Comparison of ENCODE assay signal across 21 cellular contexts in genomic region chr7:45053401-45053800, GRCh38.
"Had no signal": no experiment of that assay in that cellular context is flagged by ENCODE, and none has a peak within 500 bp of the region (broad histone marks: within the 10 kb centered on the region; RNA-seq: fewer than 3 reads in every experiment).

No MANE protein-coding gene starts in this region.

- H3K4me3 Mint-ChIP-seq: activated CD4-positive, alpha-beta memory T cell treated with anti-CD3 and anti-CD28 coated beads, Interleukin-2, amount 10 ng/mL, durations not matched to agents 7 days and 5 days; activated CD8-positive, alpha-beta memory T cell treated with anti-CD3 and anti-CD28 coated beads, Interleukin-2, amount 10 ng/mL, durations not matched to agents 7 days and 5 days; dendritic cell treated with granulocyte-macrophage colony-stimulating factor and Interleukin-4, amounts not matched to agents 40 ng/mL and 50 ng/mL, for 4 days; nephron progenitor cell had no signal

- ATAC-seq: activated CD8-positive, alpha-beta memory T cell treated with anti-CD3 and anti-CD28 coated beads, Interleukin-2, amount 10 ng/mL, durations not matched to agents 7 days and 5 days; left cardiac atrium had no signal

- H3K27ac Mint-ChIP-seq: activated CD4-positive, alpha-beta memory T cell treated with anti-CD3 and anti-CD28 coated beads, Interleukin-2, amount 10 ng/mL, durations not matched to agents 7 days and 5 days; activated CD8-positive, alpha-beta memory T cell treated with anti-CD3 and anti-CD28 coated beads, Interleukin-2, amount 10 ng/mL, durations not matched to agents 7 days and 5 days; dendritic cell treated with granulocyte-macrophage colony-stimulating factor and Interleukin-4, amounts not matched to agents 40 ng/mL and 50 ng/mL, for 4 days; nephron progenitor cell had no signal

- H3K4me3 ChIP-seq: ascending aorta, esophagus squamous epithelium, hepatocyte, sigmoid colon, tibial artery, uterus had no signal

- DNase-seq: activated CD4-positive, alpha-beta memory T cell treated with anti-CD3 and anti-CD28 coated beads, Interleukin-2, amount 10 ng/mL, durations not matched to agents 7 days and 5 days; activated CD4-positive, alpha-beta T cell treated with anti-CD3 and anti-CD28 coated beads for 48 hours; activated CD4-positive, CD25-positive, alpha-beta regulatory T cell; activated CD8-positive, alpha-beta memory T cell treated with anti-CD3 and anti-CD28 coated beads, Interleukin-2, amount 10 ng/mL, durations not matched to agents 7 days and 5 days; activated naive CD4-positive, alpha-beta T cell treated with Interleukin-2 at 50 U/mL for 16 hours; cerebellar nuclear complex; effector CD8-positive, alpha-beta T cell; esophagus squamous epithelium; left cardiac atrium; mesenchymal stem cell; nephron progenitor cell; nucleus accumbens; sigmoid colon; SK-N-SH; stimulated activated naive CD4-positive, alpha-beta T cell treated with Interleukin-2 at 50 U/mL for 16 hours; T-helper 9 cell; uterus had no signal

- H3K27me3 Mint-ChIP-seq: activated CD4-positive, alpha-beta memory T cell treated with anti-CD3 and anti-CD28 coated beads, Interleukin-2, amount 10 ng/mL, durations not matched to agents 7 days and 5 days; activated CD8-positive, alpha-beta memory T cell treated with anti-CD3 and anti-CD28 coated beads, Interleukin-2, amount 10 ng/mL, durations not matched to agents 7 days and 5 days; dendritic cell treated with granulocyte-macrophage colony-stimulating factor and Interleukin-4, amounts not matched to agents 40 ng/mL and 50 ng/mL, for 4 days had no signal

- H3K27me3 ChIP-seq: ascending aorta, esophagus squamous epithelium, hepatocyte, sigmoid colon, tibial artery, uterus had no signal

- H3K4me1 ChIP-seq: ascending aorta, esophagus squamous epithelium, sigmoid colon, tibial artery, uterus had no signal

- H3K9me3 Mint-ChIP-seq: activated CD4-positive, alpha-beta memory T cell treated with anti-CD3 and anti-CD28 coated beads, Interleukin-2, amount 10 ng/mL, durations not matched to agents 7 days and 5 days; dendritic cell treated with granulocyte-macrophage colony-stimulating factor and Interleukin-4, amounts not matched to agents 40 ng/mL and 50 ng/mL, for 4 days had no signal

- H3K27ac ChIP-seq: ascending aorta, esophagus squamous epithelium, hepatocyte, sigmoid colon, tibial artery, uterus had no signal

- H3K9ac ChIP-seq: SK-N-SH had no signal

- H3K36me3 ChIP-seq: uterus had no signal

- H3K9me3 ChIP-seq: ascending aorta, esophagus squamous epithelium, sigmoid colon, SK-N-SH, tibial artery, uterus had no signal

- H3K4me1 Mint-ChIP-seq: nephron progenitor cell had no signal
